In the genomic region with DNA sequence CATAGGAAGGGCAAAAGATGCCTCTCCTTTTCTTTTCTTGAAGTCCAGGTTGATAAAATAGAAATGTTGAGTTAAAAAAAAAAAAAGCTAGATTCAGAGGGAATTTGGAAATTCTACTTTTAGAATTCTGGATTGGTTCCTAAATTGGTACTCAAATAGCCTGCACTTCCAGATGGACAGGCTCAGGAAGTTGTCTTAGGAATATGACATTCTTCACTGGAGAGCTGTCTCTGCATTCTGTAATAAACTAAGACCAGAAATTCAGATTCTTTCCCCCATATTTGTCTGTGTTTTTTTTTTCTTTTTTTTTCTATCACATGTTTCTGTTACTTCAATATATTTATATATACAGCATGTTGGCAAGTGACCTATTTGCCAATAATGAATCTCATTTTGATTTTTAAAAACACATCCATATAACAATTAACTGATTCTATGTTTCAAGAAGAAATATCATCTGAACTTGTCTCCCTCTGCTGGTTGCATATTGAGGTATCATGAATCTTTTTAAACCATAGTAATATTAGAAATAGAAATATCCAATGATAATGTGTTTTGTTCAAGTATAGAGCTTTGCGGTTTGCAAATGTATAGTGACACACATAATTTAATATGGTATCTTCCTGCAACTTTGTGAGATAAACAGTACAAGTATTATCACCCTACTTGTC, we compare ENCODE assay signal across 1 cellular context.
TF ChIP-seq lines count a peak whose summit lies in the region.

No MANE protein-coding gene starts in this region.

TF ChIP-seq in GM12878, 131 proteins besides CTCF, POLR2A, EP300 and RAD21:
- peak; percentile 27; the same call in 1 of the 2 replicates for TF ChIP-seq SMC3 (IDR thresholded peaks at IDR 0.05; ENCODE audit: borderline replicate concordance, low read length)
- no peak for TF ChIP-seq RBBP5 (conservative IDR thresholded peaks at IDR 0.05)
